29 cellular contexts compared by ENCODE assay signal in genomic region chr1:227082999-227083746, GRCh38.
"Had no signal": no experiment of that assay in that cellular context is flagged by ENCODE, and none has a peak within 500 bp of the region (broad histone marks: within the 10 kb centered on the region; RNA-seq: fewer than 3 reads in every experiment).

No MANE protein-coding gene starts in this region.

- H3K36me3 ChIP-seq: thoracic aorta, thyroid gland, uterus, vagina had no signal

- H3K4me3 Mint-ChIP-seq: stimulated activated effector memory CD8-positive, alpha-beta T cell treated with anti-CD3 and anti-CD28 coated beads, Interleukin-12 subunit alpha, Interleukin-12 subunit beta, amount 100 ng/mL, for 72 hours; stimulated activated memory B cell treated with anti-CD40 and anti-IgM and Interleukin-4, amounts not matched to agents 10 μg/mL and 1 μg/mL and 100 μg/mL, for 72 hours; stimulated activated naive B cell treated with anti-CD40 and anti-IgM and Interleukin-4, amounts not matched to agents 10 μg/mL and 1 μg/mL and 100 μg/mL, for 72 hours; stimulated activated naive CD8-positive, alpha-beta T cell treated with anti-CD3 and anti-CD28 coated beads, Interleukin-15, amount 100 ng/mL, for 72 hours; stimulated activated naive CD8-positive, alpha-beta T cell treated with anti-CD3 and anti-CD28 coated beads, Interleukin-15, Interleukin-2, amounts not matched to agents 100 ng/mL and 50 ng/mL, for 24 hours; type B pancreatic cell had no signal

- H3K9me3 ChIP-seq: testis, thyroid gland, upper lobe of left lung, upper lobe of right lung, vagina had no signal

- H3K27ac ChIP-seq: stomach, suprapubic skin, testis, thoracic aorta, thyroid gland, tibial artery, tibial nerve, transverse colon, upper lobe of left lung, upper lobe of right lung, uterus, vagina had no signal

- H3K4me1 Mint-ChIP-seq: stimulated activated effector memory CD8-positive, alpha-beta T cell treated with anti-CD3 and anti-CD28 coated beads, Interleukin-12 subunit alpha, Interleukin-12 subunit beta, amount 100 ng/mL, for 72 hours; stimulated activated memory B cell treated with anti-CD40 and anti-IgM and Interleukin-4, amounts not matched to agents 10 μg/mL and 1 μg/mL and 100 μg/mL, for 72 hours; stimulated activated naive B cell treated with anti-CD40 and anti-IgM and Interleukin-4, amounts not matched to agents 10 μg/mL and 1 μg/mL and 100 μg/mL, for 72 hours; stimulated activated naive CD8-positive, alpha-beta T cell treated with anti-CD3 and anti-CD28 coated beads, Interleukin-15, amount 100 ng/mL, for 72 hours had no signal

- H3K27ac Mint-ChIP-seq: stimulated activated effector memory CD8-positive, alpha-beta T cell treated with anti-CD3 and anti-CD28 coated beads, Interleukin-12 subunit alpha, Interleukin-12 subunit beta, amount 100 ng/mL, for 72 hours; stimulated activated memory B cell treated with anti-CD40 and anti-IgM and Interleukin-4, amounts not matched to agents 10 μg/mL and 1 μg/mL and 100 μg/mL, for 72 hours; stimulated activated naive B cell treated with anti-CD40 and anti-IgM and Interleukin-4, amounts not matched to agents 10 μg/mL and 1 μg/mL and 100 μg/mL, for 72 hours; stimulated activated naive CD8-positive, alpha-beta T cell treated with anti-CD3 and anti-CD28 coated beads, Interleukin-15, amount 100 ng/mL, for 72 hours; stimulated activated naive CD8-positive, alpha-beta T cell treated with anti-CD3 and anti-CD28 coated beads, Interleukin-15, Interleukin-2, amounts not matched to agents 100 ng/mL and 50 ng/mL, for 24 hours; type B pancreatic cell had no signal

- H3K4me3 ChIP-seq: stomach, suprapubic skin, testis, thoracic aorta, thyroid gland, tibial artery, tibial nerve, transverse colon, upper lobe of left lung, upper lobe of right lung, uterus, vagina had no signal

- DNase-seq: stimulated activated CD4-positive, alpha-beta T cell treated with anti-CD3 and anti-CD28 coated beads, Interleukin-2, amount 100 ng/mL, for 48 hours; stimulated activated CD4-positive, alpha-beta T cell treated with anti-CD3 and anti-CD28 coated beads, Interleukin-4, amount 100 ng/mL, for 1 hour; stimulated activated CD4-positive, alpha-beta T cell treated with anti-CD3 and anti-CD28 coated beads, Interleukin-4, amount 100 ng/mL, for 24 hours; stimulated activated CD4-positive, alpha-beta T cell treated with anti-CD3 and anti-CD28 coated beads, Interleukin-4, amount 100 ng/mL, for 4 hours; stimulated activated CD8-positive, alpha-beta memory T cell treated with anti-CD3 and anti-CD28 coated beads, Interleukin-4, amount 100 ng/mL, for 48 hours; stimulated activated naive B cell treated with anti-CD40 and anti-IgM and Interleukin-4, amounts not matched to agents 10 μg/mL and 1 μg/mL and 100 μg/mL, for 72 hours; stimulated activated naive CD4-positive, alpha-beta T cell; stimulated activated naive CD4-positive, alpha-beta T cell treated with Interleukin-2 at 50 U/mL for 16 hours; stimulated activated naive CD8-positive, alpha-beta T cell treated with anti-CD3 and anti-CD28 coated beads, Interleukin-15, amount 100 ng/mL, for 72 hours; stimulated activated naive CD8-positive, alpha-beta T cell treated with anti-CD3 and anti-CD28 coated beads, Interleukin-15, Interleukin-2, amounts not matched to agents 100 U/mL and 50 U/mL, for 24 hours; stomach; substantia nigra; testis; thyroid gland; tibial artery; transverse colon; trophoblast cell; upper lobe of left lung; upper lobe of right lung; uterus had no signal

- H3K4me1 ChIP-seq: stomach, suprapubic skin, testis, thyroid gland, tibial artery, tibial nerve, transverse colon, upper lobe of left lung, upper lobe of right lung, uterus, vagina had no signal

- H3K36me3 Mint-ChIP-seq: stimulated activated effector memory CD8-positive, alpha-beta T cell treated with anti-CD3 and anti-CD28 coated beads, Interleukin-12 subunit alpha, Interleukin-12 subunit beta, amount 100 ng/mL, for 72 hours had no signal

- FAIRE-seq: urothelium cell line had no signal

- H3K27me3 ChIP-seq: stomach, suprapubic skin, testis, thyroid gland, tibial artery, tibial nerve, transverse colon, upper lobe of left lung, upper lobe of right lung, uterus, vagina had no signal

- H3K27me3 Mint-ChIP-seq: type B pancreatic cell had no signal
